Comparison of ENCODE assay signal across 20 cellular contexts in the genomic region with DNA sequence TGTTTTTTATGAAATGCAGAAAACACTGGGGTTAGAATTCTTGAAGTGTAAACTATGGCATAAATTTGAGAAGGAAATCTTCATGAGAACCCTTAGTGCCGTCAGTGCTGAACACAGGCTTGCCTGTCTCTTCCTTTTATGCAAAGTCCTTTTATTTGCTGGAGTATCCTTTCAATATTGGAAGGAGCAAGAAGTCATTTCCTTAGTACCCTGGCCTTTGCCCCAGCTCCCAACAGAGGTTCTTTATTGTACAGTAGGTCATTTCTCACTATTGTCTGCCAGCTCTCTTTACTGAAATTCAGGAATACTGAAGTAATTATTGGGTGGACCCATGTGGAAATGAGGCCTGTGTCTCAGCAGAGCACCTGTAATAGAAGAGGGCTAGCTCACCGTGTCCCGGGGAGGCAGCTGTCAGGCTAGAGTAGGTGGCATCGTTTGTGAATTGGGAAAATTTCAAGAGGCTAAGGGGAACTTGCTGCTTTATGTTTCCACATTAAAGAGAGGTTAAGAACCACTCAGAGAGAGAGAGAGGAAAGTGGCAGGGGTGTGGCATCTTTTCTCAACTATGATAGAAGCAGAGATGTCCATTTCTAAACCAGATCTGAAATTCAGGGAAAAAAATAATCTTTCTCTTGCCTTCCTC.
"Had no signal": no experiment of that assay in that cellular context is flagged by ENCODE, and none has a peak within 500 bp of the region (broad histone marks: within the 10 kb centered on the region; RNA-seq: fewer than 3 reads in every experiment).

No MANE protein-coding gene starts in this region.

- H3K27me3 ChIP-seq: body of pancreas, hepatocyte, right lobe of liver, testis, uterus had no signal

- H3K9me3 Mint-ChIP-seq: natural killer cell had no signal

- H3K27ac ChIP-seq: body of pancreas, coronary artery, right lobe of liver, testis had no signal

- H3K4me1 ChIP-seq: body of pancreas, right lobe of liver, uterus had no signal

- ATAC-seq: body of pancreas, esophagus mucosa, left lobe of liver, natural killer cell, right lobe of liver, T-helper 17 cell had no signal

- H3K36me3 ChIP-seq: right lobe of liver, uterus had no signal

- H3K4me3 Mint-ChIP-seq: activated naive CD8-positive, alpha-beta T cell; natural killer cell; T-helper 17 cell had no signal

- H3K9me3 ChIP-seq: body of pancreas, right lobe of liver, spleen, stomach, testis, uterus had no signal

- H3K4me1 Mint-ChIP-seq: natural killer cell had no signal

- H3K27ac Mint-ChIP-seq: activated naive CD8-positive, alpha-beta T cell; natural killer cell; T-helper 17 cell had no signal

- H3K4me3 ChIP-seq: body of pancreas, coronary artery, hepatocyte, right lobe of liver, spleen, stomach, testis, uterus had no signal

- DNase-seq: activated CD4-positive, alpha-beta T cell treated with anti-CD3 and anti-CD28 coated beads, Interleukin-2, amount 50 U/mL, for 1 hour; activated CD8-positive, alpha-beta memory T cell treated with anti-CD3 and anti-CD28 coated beads for 24 hours; activated gamma-delta T cell treated with Interleukin-2 at 50 U/mL for 16 hours; amniotic stem cell; body of pancreas; central memory CD4-positive, alpha-beta T cell; islet precursor cell; natural killer cell; nucleus accumbens; right lobe of liver; spleen; stomach; T-helper 17 cell; testis; uterus had no signal

- H3K36me3 Mint-ChIP-seq: activated naive CD8-positive, alpha-beta T cell; natural killer cell had no signal
